In genomic region chr15:64651573-64652260, GRCh38 we compare ENCODE assay signal across 1 cellular context.
TF ChIP-seq lines count a peak whose summit lies in the region.

No MANE protein-coding gene starts in this region.

TF ChIP-seq in HepG2, 621 proteins besides CTCF, POLR2A, EP300 and RAD21 (continued from another document and continues in another):
- TF ChIP-seq RFX3 (CRISPR knock-in tag; IDR thresholded peaks at IDR 0.05) (no peak), ZBTB37 (CRISPR knock-in tag; IDR thresholded peaks at IDR 0.05) (no peak), GABPA (IDR thresholded peaks at IDR 0.05; ENCODE audit: low read depth, low read length) (no peak), GABPA (CRISPR knock-in tag; IDR thresholded peaks at IDR 0.05; ENCODE audit: low read depth) (no peak), STAT5B (CRISPR knock-in tag; IDR thresholded peaks at IDR 0.05) (no peak), ZMYM3 (CRISPR knock-in tag; IDR thresholded peaks at IDR 0.05) (peak; percentile 73), RFXAP (CRISPR knock-in tag; IDR thresholded peaks at IDR 0.05; ENCODE audit: borderline replicate concordance) (no peak), E2F2 (CRISPR knock-in tag; IDR thresholded peaks at IDR 0.05; ENCODE audit: borderline replicate concordance) (no peak), ZNF740 (CRISPR knock-in tag; IDR thresholded peaks at IDR 0.05) (no peak), SRF (IDR thresholded peaks at IDR 0.05; ENCODE audit: low read depth, low read length) (no peak), ZNF841 (CRISPR knock-in tag; IDR thresholded peaks at IDR 0.05; ENCODE audit: borderline replicate concordance) (no peak), ZMYM4 (CRISPR knock-in tag; IDR thresholded peaks at IDR 0.05) (peak; percentile 55), SP4 (CRISPR knock-in tag; IDR thresholded peaks at IDR 0.05) (no peak), NAIF1 (CRISPR knock-in tag; IDR thresholded peaks at IDR 0.05; ENCODE audit: borderline replicate concordance) (no peak), GABPB1 (CRISPR knock-in tag; IDR thresholded peaks at IDR 0.05) (no peak), ZNF547 (CRISPR knock-in tag; IDR thresholded peaks at IDR 0.05) (no peak), ZZZ3 (CRISPR knock-in tag; IDR thresholded peaks at IDR 0.05; ENCODE audit: borderline replicate concordance) (no peak), LCORL (IDR thresholded peaks at IDR 0.05) (no peak), LCORL (CRISPR knock-in tag; IDR thresholded peaks at IDR 0.05) (peak; percentile 59; the same call in 1 of the 2 replicates), ELK4 (CRISPR knock-in tag; IDR thresholded peaks at IDR 0.05; ENCODE audit: borderline replicate concordance) (no peak), ZBTB39 (CRISPR knock-in tag; IDR thresholded peaks at IDR 0.05) (no peak), ZBTB4 (CRISPR knock-in tag; IDR thresholded peaks at IDR 0.05; ENCODE audit: borderline replicate concordance) (no peak), FOSL1 (CRISPR knock-in tag; IDR thresholded peaks at IDR 0.05; ENCODE audit: borderline replicate concordance) (no peak), MLXIP (CRISPR knock-in tag; IDR thresholded peaks at IDR 0.05; ENCODE audit: borderline replicate concordance) (no peak), ZNF18 (CRISPR knock-in tag; IDR thresholded peaks at IDR 0.05; ENCODE audit: insufficient replicate concordance) (no peak), GFI1 (CRISPR knock-in tag; IDR thresholded peaks at IDR 0.05; ENCODE audit: borderline replicate concordance) (no peak), ZNF572 (CRISPR knock-in tag; IDR thresholded peaks at IDR 0.05) (no peak), MAZ (IDR thresholded peaks at IDR 0.05; ENCODE audit: borderline replicate concordance, low read depth, low read length) (no peak; the same call in 1 of the 2 replicates), MAZ (CRISPR knock-in tag; IDR thresholded peaks at IDR 0.05; ENCODE audit: low read depth) (no peak), FOXP4 (CRISPR knock-in tag; IDR thresholded peaks at IDR 0.05) (peak; percentile 88), ZNF276 (CRISPR knock-in tag; IDR thresholded peaks at IDR 0.05; ENCODE audit: low read depth) (no peak), HOXA7 (CRISPR knock-in tag; IDR thresholded peaks at IDR 0.05) (no peak), AKAP8 (CRISPR knock-in tag; IDR thresholded peaks at IDR 0.05) (no peak), SIN3A (IDR thresholded peaks at IDR 0.05; ENCODE audit: borderline replicate concordance, low read depth, low read length) (peak; percentile 87), ZNF251 (CRISPR knock-in tag; IDR thresholded peaks at IDR 0.05) (no peak), MAFK (conservative IDR thresholded peaks at IDR 0.05 in 1 of 2, IDR thresholded peaks at IDR 0.05 in 1 of 2; ENCODE audit: low read length in 2 of 2) (no peak), AGO2 (optimal IDR thresholded peaks at IDR 0.05; ENCODE audit: low read depth, low read length) (no peak), HDAC1 (CRISPR knock-in tag; IDR thresholded peaks at IDR 0.05) (peak; percentile 78), FOXK1 (CRISPR knock-in tag; IDR thresholded peaks at IDR 0.05; ENCODE audit: borderline replicate concordance, low read depth) (no peak; the same call in 1 of the 2 replicates), ZNF124 (CRISPR knock-in tag; IDR thresholded peaks at IDR 0.05) (no peak), ZNF331 (CRISPR knock-in tag; IDR thresholded peaks at IDR 0.05) (peak; percentile 19; the same call in 1 of the 2 replicates), SNAPC5 (CRISPR knock-in tag; IDR thresholded peaks at IDR 0.05; ENCODE audit: borderline replicate concordance) (no peak), PLRG1 (conservative IDR thresholded peaks at IDR 0.05) (no peak), HDAC2 (CRISPR knock-in tag; IDR thresholded peaks at IDR 0.05) (peak; percentile 69; the same call in 1 of the 2 replicates), ZC3H13 (CRISPR knock-in tag; IDR thresholded peaks at IDR 0.05) (no peak)
